7 cellular contexts compared by ENCODE assay signal in the genomic region with DNA sequence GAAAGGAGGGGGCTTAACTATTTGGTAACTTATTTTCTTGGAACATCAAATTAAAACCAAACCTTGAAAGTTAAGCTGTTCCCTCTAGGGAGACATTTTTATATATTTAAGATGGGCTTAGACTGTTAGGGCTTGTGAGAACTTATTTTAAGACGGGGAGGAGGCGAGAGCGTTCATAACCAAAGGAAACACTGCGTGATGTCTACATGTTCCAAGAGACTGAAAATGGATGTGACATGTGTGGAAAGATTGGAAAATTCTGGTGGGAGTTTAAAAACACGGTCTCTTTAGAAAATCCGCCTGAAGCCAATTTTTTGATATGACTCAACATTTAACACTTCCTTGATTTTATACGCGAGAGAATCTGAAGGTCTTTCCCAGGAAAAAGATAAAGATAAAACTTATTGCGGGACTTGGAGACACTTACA. TPM values are rescaled to one million over a fixed set of nuclear protein-coding genes. Genes with fewer than 3 reads are reported as not detected.
DNase-seq lines count a peak whose midpoint lies in the region; ATAC-seq and TF ChIP-seq lines count a peak whose summit lies in the region.

No MANE protein-coding gene starts in this region.

- no peaks in the 10 kb centered on the region for H4K20me1 ChIP-seq in HCT116 (ENCODE audit: insufficient read depth)

- H3K4me1 ChIP-seq in HCT116 (ENCODE audit: control insufficient read depth in 1 of 2, insufficient read depth in 2 of 2, low read length in 2 of 2) = peaks cover 20 to 28% of the 10 kb centered on the region in 2 experiments

- H3K79me2 ChIP-seq in HCT116 (ENCODE audit: insufficient read depth, low read length) = peaks cover 37% of the 10 kb centered on the region

- POLR2A ChIA-PET in HCT116 (lab: Charles Lee) = interaction anchor here (0.8 to 1.8 kb wide), 3 partner anchors 8 to 397 kb away, joined by 3 to 6 read pairs (median 3); no protein-coding TSS in a partner anchor
- POLR2A ChIA-PET in HEK293T (lab: Yijun Ruan, JAX) = interaction anchor here (0.9 to 2.5 kb wide), 8 partner anchors 8 to 83 kb away, joined by 3 to 10 read pairs (median 5); a partner anchor contains a TSS

- H3K27ac ChIP-seq in HCT116 (ENCODE audit: low read depth, low read length) (peak overlapping the region; percentile 94), WERI-Rb-1 (peak overlapping the region; percentile 99)

- CTCF ChIA-PET in HCT116 (lab: Charles Lee) = no interaction called here
- CTCF ChIA-PET in HEK293T (lab: Yijun Ruan, JAX) = interaction anchor here (0.6 kb wide), 1 partner anchor 555 kb away, joined by 4 read pairs; no protein-coding TSS in a partner anchor

- TF ChIP-seq CTCF in HCT116 (IDR thresholded peaks at IDR 0.05 in 2 of 3, conservative IDR thresholded peaks at IDR 0.05 in 1 of 3; ENCODE audit: borderline replicate concordance in 1 of 3, insufficient read depth in 1 of 3, low read depth in 2 of 3, low read length in 2 of 3) (no peak), WERI-Rb-1 (IDR thresholded peaks at IDR 0.05; ENCODE audit: low read depth, low read length) (no peak)

- intact Hi-C loops in HCT116 (cut with micrococcal nuclease) (no loop called here), posterior vena cava (cut with DNase I) (no loop called here)

- H3K4me2 ChIP-seq in HCT116 (ENCODE audit: low read length) = peak overlapping the region; percentile 94

- DNase-seq in HCT116 (ENCODE audit: low read depth, low spot score) (no peak), WERI-Rb-1 (no peak), foreskin melanocyte (peak; percentile 42), renal cortical epithelial cell (ENCODE audit: low read depth) (peak; percentile 59), posterior vena cava (ENCODE audit: low spot score) (no peak), HEK293T (ENCODE audit: extremely low spot score) (no peak)

- H2AFZ ChIP-seq in HCT116 (ENCODE audit: low read depth, low read length, poor library complexity, severe bottlenecking) = no peak overlapping the region

- H3K4me3 ChIP-seq in HCT116 (replicated peaks in 1 of 2; ENCODE audit: low read depth in 1 of 2, low read length in 2 of 2) (peak overlapping the region; percentile 86 to 97), WERI-Rb-1 (ENCODE audit: low read depth, low read length) (peak overlapping the region; percentile 90)

- H3K9me2 ChIP-seq in HCT116 (ENCODE audit: insufficient read depth) = no peaks in the 10 kb centered on the region

- TSS peak; percentile 61 for BruUV-seq in HCT116 (replicated peaks; lab: Mats Ljungman, UMichigan)

- no peak for TF ChIP-seq POLR2A in HCT116 (IDR thresholded peaks at IDR 0.05; ENCODE audit: borderline replicate concordance, extremely low read depth, insufficient read depth, insufficient read length)

- RAD21 ChIA-PET in HCT116 (lab: Charles Lee; ENCODE audit: low non-redundant PET in 1 of 2, low total read pairs in 2 of 2, uncharacterized antibody in 2 of 2, unreplicated experiment in 2 of 2) = no interaction called here

- H3K9ac ChIP-seq in HCT116 (ENCODE audit: low read length) = peak overlapping the region; percentile 99

- TF ChIP-seq RAD21 in HCT116 (IDR thresholded peaks at IDR 0.05; ENCODE audit: low read depth) = no peak

- H3K36me3 ChIP-seq in HCT116 (ENCODE audit: control insufficient read depth in 1 of 2, insufficient read depth in 2 of 2, low read length in 2 of 2) = peaks cover 11 to 14% of the 10 kb centered on the region in 2 experiments
- peaks cover 36% of the 10 kb centered on the region for H3K36me3 ChIP-seq in WERI-Rb-1

- H3K27me3 ChIP-seq in HCT116 (ENCODE audit: insufficient read depth, low read length) = no peaks in the 10 kb centered on the region
- no peaks in the 10 kb centered on the region for H3K27me3 ChIP-seq in WERI-Rb-1 (ENCODE audit: insufficient read depth, low read depth, severe bottlenecking)

- ATAC-seq in HCT116 (no peak), HG02884 (IDR thresholded peaks at IDR 0.05; ENCODE audit: unreplicated experiment) (no peak)

- H3K9me3 ChIP-seq in HCT116 (ENCODE audit: control insufficient read depth in 1 of 2, insufficient read depth in 1 of 2, low read depth in 1 of 2, low read length in 2 of 2) = no peaks in the 10 kb centered on the region
- H3K9me3 ChIP-seq in WERI-Rb-1 (ENCODE audit: severe bottlenecking) = no peaks in the 10 kb centered on the region

TF ChIP-seq in HCT116, 20 proteins besides CTCF, POLR2A, EP300 and RAD21 (continues in another document):
- TF ChIP-seq ZNF274 (IDR thresholded peaks at IDR 0.05; ENCODE audit: low read depth, low read length) = no peak
- TF ChIP-seq, protein P1, sequence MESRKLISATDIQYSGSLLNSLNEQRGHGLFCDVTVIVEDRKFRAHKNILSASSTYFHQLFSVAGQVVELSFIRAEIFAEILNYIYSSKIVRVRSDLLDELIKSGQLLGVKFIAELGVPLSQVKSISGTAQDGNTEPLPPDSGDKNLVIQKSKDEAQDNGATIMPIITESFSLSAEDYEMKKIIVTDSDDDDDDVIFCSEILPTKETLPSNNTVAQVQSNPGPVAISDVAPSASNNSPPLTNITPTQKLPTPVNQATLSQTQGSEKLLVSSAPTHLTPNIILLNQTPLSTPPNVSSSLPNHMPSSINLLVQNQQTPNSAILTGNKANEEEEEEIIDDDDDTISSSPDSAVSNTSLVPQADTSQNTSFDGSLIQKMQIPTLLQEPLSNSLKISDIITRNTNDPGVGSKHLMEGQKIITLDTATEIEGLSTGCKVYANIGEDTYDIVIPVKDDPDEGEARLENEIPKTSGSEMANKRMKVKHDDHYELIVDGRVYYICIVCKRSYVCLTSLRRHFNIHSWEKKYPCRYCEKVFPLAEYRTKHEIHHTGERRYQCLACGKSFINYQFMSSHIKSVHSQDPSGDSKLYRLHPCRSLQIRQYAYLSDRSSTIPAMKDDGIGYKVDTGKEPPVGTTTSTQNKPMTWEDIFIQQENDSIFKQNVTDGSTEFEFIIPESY (IDR thresholded peaks at IDR 0.05; ENCODE audit: extremely low read depth, insufficient replicate concordance, low read length) = no peak
- no peak for TF ChIP-seq CEBPB (IDR thresholded peaks at IDR 0.05; ENCODE audit: low read depth)
- no peak for TF ChIP-seq SIN3A (IDR thresholded peaks at IDR 0.05; ENCODE audit: low read depth)
- TF ChIP-seq, protein P2, sequence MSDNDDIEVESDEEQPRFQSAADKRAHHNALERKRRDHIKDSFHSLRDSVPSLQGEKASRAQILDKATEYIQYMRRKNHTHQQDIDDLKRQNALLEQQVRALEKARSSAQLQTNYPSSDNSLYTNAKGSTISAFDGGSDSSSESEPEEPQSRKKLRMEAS (IDR thresholded peaks at IDR 0.05) = no peak
- no peak for TF ChIP-seq JUND (IDR thresholded peaks at IDR 0.05)
- TF ChIP-seq ZFX (IDR thresholded peaks at IDR 0.05) = no peak

TF ChIP-seq in HEK293T, 16 proteins besides CTCF, POLR2A, EP300 and RAD21:
- TF ChIP-seq FOXA1 (IDR thresholded peaks at IDR 0.05) (no peak), NFRKB (IDR thresholded peaks at IDR 0.05) (no peak), ARNT (IDR thresholded peaks at IDR 0.05) (no peak), BHLHE40 (IDR thresholded peaks at IDR 0.05; ENCODE audit: borderline replicate concordance) (no peak), ZNF384 (IDR thresholded peaks at IDR 0.05) (no peak), HDGF (IDR thresholded peaks at IDR 0.05; ENCODE audit: borderline replicate concordance) (no peak), TARDBP (IDR thresholded peaks at IDR 0.05) (no peak), L3MBTL2 (conservative IDR thresholded peaks at IDR 0.05) (no peak), LEF1 (IDR thresholded peaks at IDR 0.05; ENCODE audit: borderline replicate concordance) (no peak), FOXM1 (IDR thresholded peaks at IDR 0.05; ENCODE audit: borderline replicate concordance) (no peak), ELF4 (IDR thresholded peaks at IDR 0.05) (no peak), FOXK2 (IDR thresholded peaks at IDR 0.05) (no peak), CTBP1 (IDR thresholded peaks at IDR 0.05; ENCODE audit: borderline replicate concordance) (no peak), SUZ12 (IDR thresholded peaks at IDR 0.05) (no peak)
- TF ChIP-seq, protein P3, sequence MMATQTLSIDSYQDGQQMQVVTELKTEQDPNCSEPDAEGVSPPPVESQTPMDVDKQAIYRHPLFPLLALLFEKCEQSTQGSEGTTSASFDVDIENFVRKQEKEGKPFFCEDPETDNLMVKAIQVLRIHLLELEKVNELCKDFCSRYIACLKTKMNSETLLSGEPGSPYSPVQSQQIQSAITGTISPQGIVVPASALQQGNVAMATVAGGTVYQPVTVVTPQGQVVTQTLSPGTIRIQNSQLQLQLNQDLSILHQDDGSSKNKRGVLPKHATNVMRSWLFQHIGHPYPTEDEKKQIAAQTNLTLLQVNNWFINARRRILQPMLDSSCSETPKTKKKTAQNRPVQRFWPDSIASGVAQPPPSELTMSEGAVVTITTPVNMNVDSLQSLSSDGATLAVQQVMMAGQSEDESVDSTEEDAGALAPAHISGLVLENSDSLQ (IDR thresholded peaks at IDR 0.05) = no peak

RNA-seq across cellular contexts. Expression of a gene that starts 0.7 kb away (rescaled TPM):
- total RNA-seq in HCT116 (2021; ENCODE audit: unreplicated experiment) (92.1 TPM), renal cortical epithelial cell (212 and 277 TPM in 2 replicates), posterior vena cava (100 to 1,000 TPM in 1 of 2 donors, 10 to 100 TPM in 1; 85.6 to 104 TPM)
- 51.1 and 55.0 TPM in 2 replicates for polyA plus RNA-seq in HCT116 (2012)

RNA-seq across cellular contexts. Expression of a gene that starts 19.8 kb away (rescaled TPM):
- total RNA-seq in HCT116 (2021; ENCODE audit: unreplicated experiment) (142 TPM), renal cortical epithelial cell (87.5 and 132 TPM in 2 replicates), posterior vena cava (10 to 100 TPM; 74.1 to 77.4 TPM)
- polyA plus RNA-seq in HCT116 (2012) = 54.2 and 64.8 TPM in 2 replicates

RNA-seq across cellular contexts. Expression of a gene that starts 47.1 kb away (rescaled TPM):
- total RNA-seq in HCT116 (2021; ENCODE audit: unreplicated experiment) (0.05 TPM), renal cortical epithelial cell (not detected in 2 replicates), posterior vena cava (under 1 TPM; 0.05 to 0.14 TPM)
- polyA plus RNA-seq in HCT116 (2012) = 0.03 TPM in 1 of 2 replicates, not detected in the other

Comparison
In these comparisons a context has a peak if more than half of its experiments do, and no peak if none do; other contexts are left out.
1. DNase-seq: peak in foreskin melanocyte (single experiment) and renal cortical epithelial cell (single experiment); none in HCT116 (single experiment), WERI-Rb-1 (single experiment), posterior vena cava (single experiment) and HEK293T (single experiment).